ENCODE assay signal across 28 cellular contexts in the genomic region with DNA sequence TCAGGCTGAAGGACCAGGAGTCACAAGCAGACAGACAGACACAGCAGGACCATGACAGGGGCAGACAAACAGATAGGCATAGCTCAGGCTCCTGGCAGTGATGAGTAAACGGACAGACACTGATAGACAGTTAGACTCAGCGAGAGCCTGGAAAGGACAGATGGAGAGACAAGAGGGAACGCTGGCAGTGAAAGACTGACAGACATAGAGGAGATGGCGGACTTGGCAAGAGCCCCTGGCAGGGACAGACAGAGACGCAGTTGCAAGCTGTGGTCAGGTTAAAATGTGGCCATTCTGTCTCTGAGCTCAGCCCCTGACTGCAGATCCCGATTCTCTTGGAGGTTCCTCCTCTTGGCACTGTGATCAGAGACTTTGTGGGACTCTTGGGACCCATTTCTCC. TPM values are rescaled to one million over a fixed set of nuclear protein-coding genes. Genes with fewer than 3 reads are reported as not detected.
DNase-seq lines count a peak whose midpoint lies in the region; ATAC-seq, FAIRE-seq and TF ChIP-seq lines count a peak whose summit lies in the region.
"Had no signal": no experiment of that assay in that cellular context is flagged by ENCODE, and none has a peak within 500 bp of the region (broad histone marks: within the 10 kb centered on the region; RNA-seq: fewer than 3 reads in every experiment).

No MANE protein-coding gene starts in this region.

- peaks cover 38% of the 10 kb centered on the region for H3K4me1 ChIP-seq in SJCRH30
- peaks cover 18% of the 10 kb centered on the region for H3K4me1 ChIP-seq in mesenchymal stem cell (ENCODE audit: control insufficient read depth, insufficient read depth, low read depth, low read length)
- H3K4me1 ChIP-seq: adrenal gland, pancreas, uterus had no signal

- no peaks in the 10 kb centered on the region for H3K27me3 ChIP-seq in SJCRH30
- H3K27me3 ChIP-seq in mesenchymal stem cell (ENCODE audit: control insufficient read depth in 1 of 2, insufficient read depth in 1 of 2, low read length in 2 of 2): no peaks in the 10 kb centered on the region
- H3K27me3 ChIP-seq: adrenal gland, pancreas, suprapubic skin, uterus had no signal

- H3K9me3 Mint-ChIP-seq in CD14-positive monocyte: peaks cover 0 to 4% (median 0%) of the 10 kb centered on the region in 7 donors
- H3K9me3 Mint-ChIP-seq: endodermal cell, GM23338, natural killer cell had no signal

- no peak overlapping the region for H2AFZ ChIP-seq in mesenchymal stem cell (ENCODE audit: low read depth, low read length)
- H2AFZ ChIP-seq: GM23338 had no signal

- TF ChIP-seq CTCF in CD14-positive monocyte (IDR thresholded peaks at IDR 0.05) (no peak), D721Med (IDR thresholded peaks at IDR 0.05; ENCODE audit: insufficient read depth, missing control alignments) (no peak)

- H3K4me3 Mint-ChIP-seq in CD14-positive monocyte: no peak overlapping the region
- H3K4me3 Mint-ChIP-seq: activated CD4-positive, alpha-beta T cell treated with anti-CD3 and anti-CD28 coated beads, Interleukin-2, amount 10 ng/mL, durations not matched to agents 7 days and 5 days; endodermal cell; GM23338; natural killer cell; T-helper 17 cell had no signal

- H3K23ac ChIP-seq in mesenchymal stem cell (ENCODE audit: low read length in 2 of 2): no peak overlapping the region

- H3K18ac ChIP-seq in mesenchymal stem cell (ENCODE audit: low read depth in 1 of 2, low read length in 2 of 2): peak overlapping the region; percentile 75 to 77

- no peaks in the 10 kb centered on the region for H3K9me3 ChIP-seq in SJCRH30 (replicated peaks)
- no peaks in the 10 kb centered on the region for H3K9me3 ChIP-seq in mesenchymal stem cell (ENCODE audit: control insufficient read depth, low read length)
- H3K9me3 ChIP-seq: adrenal gland, pancreas, suprapubic skin, uterus had no signal

- no peaks in the 10 kb centered on the region for H3K36me3 Mint-ChIP-seq in CD14-positive monocyte
- H3K36me3 Mint-ChIP-seq: natural killer cell had no signal

- no peak overlapping the region for H2BK15ac ChIP-seq in mesenchymal stem cell (ENCODE audit: low read depth, poor library complexity, severe bottlenecking)

- peak overlapping the region in 1 of 2 experiments; percentile 52 for H3K4ac ChIP-seq in mesenchymal stem cell (ENCODE audit: low read depth in 1 of 2, low read length in 2 of 2)

- H3K27ac ChIP-seq in SJCRH30 (peak overlapping the region; percentile 55), mesenchymal stem cell (ENCODE audit: low read length, poor library complexity, severe bottlenecking) (no peak overlapping the region)
- H3K27ac ChIP-seq: adrenal gland, pancreas, SK-N-MC, suprapubic skin, uterus had no signal

- H3K4me2 ChIP-seq in mesenchymal stem cell (ENCODE audit: low read length, poor library complexity, severe bottlenecking): no peak overlapping the region
- H3K4me2 ChIP-seq: GM23338 had no signal

- H3K4me3 ChIP-seq in SJCRH30 (no peak overlapping the region), mesenchymal stem cell (ENCODE audit: insufficient read depth in 1 of 2, low read depth in 1 of 2, low read length in 2 of 2) (no peak overlapping the region)
- H3K4me3 ChIP-seq: adrenal gland, GM23338, pancreas, SK-N-MC, suprapubic skin, uterus had no signal

- FAIRE-seq in D721Med (lab: Jason Lieb, UNC): no peak
- FAIRE-seq: pancreas had no signal

- intact Hi-C loops in CD14-positive monocyte (cut with micrococcal nuclease): no loop called here

- DNase-seq in Ammon's horn (ENCODE audit: low spot score) (peak; percentile 10), CD14-positive monocyte (ENCODE audit: low spot score) (peak; percentile 31), SJCRH30 (no peak), mesenchymal stem cell (no peak), GDM1 (lab: John Stamatoyannopoulos, UW) (no peak), D721Med (ENCODE audit: insufficient read length, low spot score) (no peak)
- DNase-seq: activated CD4-positive, alpha-beta T cell treated with anti-CD3 and anti-CD28 coated beads, Interleukin-2, amount 10 ng/mL, durations not matched to agents 7 days and 5 days; activated effector memory CD4-positive, alpha-beta T cell treated with Interleukin-2 at 50 U/mL for 16 hours; cortex of kidney; endodermal cell; kidney glomerular epithelial cell; natural killer cell; NCI-H1092 treated with DMSO at 0.1 percent for 48 hours; NCI-H2081; NK-92 treated with Interleukin-12 subunit alpha and Interleukin-12 subunit beta, amount 100 ng/mL, for 24 hours; stimulated activated CD4-positive, alpha-beta T cell treated with anti-CD3 and anti-CD28 coated beads, Interleukin-15, amount 100 ng/mL, for 24 hours; stimulated activated CD8-positive, alpha-beta memory T cell treated with anti-CD3 and anti-CD28 coated beads, Interleukin-4, amount 100 ng/mL, for 48 hours; T-helper 17 cell; uterus had no signal

- peak overlapping the region; percentile 49 for H2AK5ac ChIP-seq in mesenchymal stem cell (ENCODE audit: low read length, severe bottlenecking)

- no peaks in the 10 kb centered on the region for H3K4me1 Mint-ChIP-seq in CD14-positive monocyte
- H3K4me1 Mint-ChIP-seq: endodermal cell, GM23338 had no signal

- H3K36me3 ChIP-seq in SJCRH30: no peaks in the 10 kb centered on the region
- H3K36me3 ChIP-seq in mesenchymal stem cell (ENCODE audit: control insufficient read depth in 1 of 2, insufficient read depth in 2 of 2, low read depth in 1 of 2, low read length in 2 of 2): no peaks in the 10 kb centered on the region
- H3K36me3 ChIP-seq: adrenal gland, pancreas, suprapubic skin, uterus had no signal

- ATAC-seq in HG02571 (IDR thresholded peaks at IDR 0.05; ENCODE audit: unreplicated experiment): no peak
- ATAC-seq: GM23338, natural killer cell, sciatic nerve, T-helper 17 cell had no signal

- H4K8ac ChIP-seq in mesenchymal stem cell (ENCODE audit: low read length): peak overlapping the region; percentile 52

- WGBS in mesenchymal stem cell: 96% methylated on average over 6 of the region's 6 CpGs

- no peak overlapping the region for H2BK5ac ChIP-seq in mesenchymal stem cell (ENCODE audit: low read depth, low read length, poor library complexity, severe bottlenecking)

- H2BK12ac ChIP-seq in mesenchymal stem cell (ENCODE audit: low read length in 2 of 2): peak overlapping the region; percentile 18 to 69

- peaks cover 3 to 14% (median 12%) of the 10 kb centered on the region in 3 donors for H3K27me3 Mint-ChIP-seq in CD14-positive monocyte (ENCODE audit: low read depth in 3 of 3)
- H3K27me3 Mint-ChIP-seq: activated CD4-positive, alpha-beta T cell treated with anti-CD3 and anti-CD28 coated beads, Interleukin-2, amount 10 ng/mL, durations not matched to agents 7 days and 5 days; T-helper 17 cell had no signal

- H3K27ac Mint-ChIP-seq in CD14-positive monocyte: no peak overlapping the region
- H3K27ac Mint-ChIP-seq: endodermal cell, GM23338, natural killer cell had no signal

- H3K9ac ChIP-seq in mesenchymal stem cell (ENCODE audit: low read length): no peak overlapping the region

- H3K14ac ChIP-seq in mesenchymal stem cell (ENCODE audit: low read length in 2 of 2): no peak overlapping the region

- peak overlapping the region; percentile 81 for H4K91ac ChIP-seq in mesenchymal stem cell (ENCODE audit: low read length)

- H3K79me1 ChIP-seq in mesenchymal stem cell (replicated peaks; ENCODE audit: low read length, poor library complexity, severe bottlenecking): no peaks in the 10 kb centered on the region

- H2BK120ac ChIP-seq in mesenchymal stem cell (ENCODE audit: low read depth, low read length): no peak overlapping the region

RNA-seq across cellular contexts. Expression of gene CSF2, which starts 13.6 kb away (rescaled TPM):
- polyA plus RNA-seq in CD14-positive monocyte: not detected
- not detected in 2 replicates for total RNA-seq in SJCRH30 (2014; rRNA removed; shearing (Covaris generic))
- polyA plus RNA-seq in mesenchymal stem cell (2013, experiment 1 of 2): not detected
- polyA plus RNA-seq in mesenchymal stem cell (2013, experiment 2 of 2): not detected
- total RNA-seq: endodermal cell, GM23338, mesenteric fat pad, NCI-H460, sciatic nerve, suprapubic skin, T-helper 17 cell, uterus had no signal
- polyA plus RNA-seq: adrenal gland, GM23338, pancreas had no signal

RNA-seq across cellular contexts. Expression of gene IL3, which starts 26.7 kb away (rescaled TPM):
- polyA plus RNA-seq in CD14-positive monocyte: not detected
- total RNA-seq in SJCRH30 (2014; rRNA removed; shearing (Covaris generic)): not detected in 2 replicates
- not detected for polyA plus RNA-seq in mesenchymal stem cell (2013, experiment 1 of 2)
- polyA plus RNA-seq in mesenchymal stem cell (2013, experiment 2 of 2): not detected
- total RNA-seq: adrenal gland, endodermal cell, GM23338, mesenteric fat pad, natural killer cell, NCI-H460, pancreas, sciatic nerve, suprapubic skin, T-helper 17 cell, uterus had no signal
- polyA plus RNA-seq: adrenal gland, GM23338, pancreas had no signal

Comparison
In these comparisons a context has a peak if more than half of its experiments do, and no peak if none do; other contexts are left out.
1. DNase-seq: peak in Ammon's horn (single experiment) and CD14-positive monocyte (single experiment); none in SJCRH30 (0 of 2), mesenchymal stem cell (single experiment), GDM1 (single experiment) and D721Med (single experiment).